ENCODE assay signal across 11 cellular contexts in genomic region chr2:238059505-238059904, GRCh38. TPM values are rescaled to one million over a fixed set of nuclear protein-coding genes. Genes with fewer than 3 reads are reported as not detected.
DNase-seq lines count a peak whose midpoint lies in the region; ATAC-seq and TF ChIP-seq lines count a peak whose summit lies in the region.
"Had no signal": no experiment of that assay in that cellular context is flagged by ENCODE, and none has a peak within 500 bp of the region (broad histone marks: within the 10 kb centered on the region; RNA-seq: fewer than 3 reads in every experiment).

No MANE protein-coding gene starts in this region.

- peak overlapping the region; percentile 91 for H3K4me2 ChIP-seq in skeletal muscle satellite cell (ENCODE audit: low read length)

- peaks cover 31% of the 10 kb centered on the region for H3K36me3 Mint-ChIP-seq in activated CD4-positive, alpha-beta T cell treated with anti-CD3 and anti-CD28 coated beads, Interleukin-2, amount 10 ng/mL, durations not matched to agents 24 days and 14 days (ENCODE audit: low read depth)
- no peaks in the 10 kb centered on the region for H3K36me3 Mint-ChIP-seq in T-cell

- H3K4me1 ChIP-seq in esophagus muscularis mucosa (peaks cover 10 to 27% (median 20%) of the 10 kb centered on the region in 4 donors), skeletal muscle satellite cell (ENCODE audit: control insufficient read depth, insufficient read depth, low read length) (peaks cover 11% of the 10 kb centered on the region)

- peak overlapping the region in 3 of 4 donors; percentile 80 to 93 (median 92) for H3K4me3 ChIP-seq in esophagus muscularis mucosa
- peak overlapping the region; percentile 81 for H3K4me3 ChIP-seq in skeletal muscle satellite cell (ENCODE audit: low read length)

- peak overlapping the region; percentile 61 for H3K27ac Mint-ChIP-seq in activated CD4-positive, alpha-beta T cell treated with anti-CD3 and anti-CD28 coated beads, Interleukin-2, amount 10 ng/mL, durations not matched to agents 24 days and 14 days
- no peak overlapping the region for H3K27ac Mint-ChIP-seq in T-cell

- no peaks in the 10 kb centered on the region for H3K9me3 ChIP-seq in esophagus muscularis mucosa
- H3K9me3 ChIP-seq in skeletal muscle satellite cell (replicated peaks; ENCODE audit: low read length): no peaks in the 10 kb centered on the region
- H3K9me3 ChIP-seq: gastrocnemius medialis had no signal

- H3K27me3 ChIP-seq in esophagus muscularis mucosa (no peaks in the 10 kb centered on the region), skeletal muscle satellite cell (ENCODE audit: control insufficient read depth, insufficient read depth, low read length) (no peaks in the 10 kb centered on the region)
- H3K27me3 ChIP-seq: gastrocnemius medialis had no signal

- H3K4me3 Mint-ChIP-seq in activated CD4-positive, alpha-beta T cell treated with anti-CD3 and anti-CD28 coated beads, Interleukin-2, amount 10 ng/mL, durations not matched to agents 24 days and 14 days: peak overlapping the region; percentile 91
- H3K4me3 Mint-ChIP-seq in T-cell: peak overlapping the region; percentile 80 to 87 (median 86)

- intact Hi-C loops in activated CD4-positive, alpha-beta T cell treated with anti-CD3 and anti-CD28 coated beads, Interleukin-2, amount 10 ng/mL, durations not matched to agents 24 days and 14 days (cut with micrococcal nuclease): no loop called here
- intact Hi-C loops in esophagus muscularis mucosa (cut with DNase I): no loop called here

- peaks cover 4% of the 10 kb centered on the region for H3K9me3 Mint-ChIP-seq in activated CD4-positive, alpha-beta T cell treated with anti-CD3 and anti-CD28 coated beads, Interleukin-2, amount 10 ng/mL, durations not matched to agents 24 days and 14 days
- peaks cover 0 to 4% (median 0%) of the 10 kb centered on the region in 3 donors for H3K9me3 Mint-ChIP-seq in T-cell

- TF ChIP-seq EP300 in esophagus muscularis mucosa (IDR thresholded peaks at IDR 0.05): no peak

- CTCF ChIA-PET in T-cell (lab: Charles Lee): no interaction called here

- H3K27ac ChIP-seq in esophagus muscularis mucosa (replicated peaks in 1 of 4): no peak overlapping the region

- WGBS in esophagus muscularis mucosa: 88% methylated on average over 3 of the region's 3 CpGs

- H3K27me3 Mint-ChIP-seq in activated CD4-positive, alpha-beta T cell treated with anti-CD3 and anti-CD28 coated beads, Interleukin-2, amount 10 ng/mL, durations not matched to agents 24 days and 14 days: peaks cover 8% of the 10 kb centered on the region
- H3K27me3 Mint-ChIP-seq in T-cell: peaks cover 17 to 18% of the 10 kb centered on the region in 2 donors

- peaks cover 0 to 3% (median 0%) of the 10 kb centered on the region in 4 donors for H3K36me3 ChIP-seq in esophagus muscularis mucosa
- no peaks in the 10 kb centered on the region for H3K36me3 ChIP-seq in skeletal muscle satellite cell (ENCODE audit: insufficient read depth, low read length)

- POLR2A ChIA-PET in T-cell (lab: Charles Lee): no interaction called here

- no peak for TF ChIP-seq POLR2A in esophagus muscularis mucosa (IDR thresholded peaks at IDR 0.05; ENCODE audit: low read depth)

- H3K4me1 Mint-ChIP-seq in activated CD4-positive, alpha-beta T cell treated with anti-CD3 and anti-CD28 coated beads, Interleukin-2, amount 10 ng/mL, durations not matched to agents 24 days and 14 days: peaks cover 40% of the 10 kb centered on the region
- peaks cover 38 to 40% (median 40%) of the 10 kb centered on the region in 3 donors for H3K4me1 Mint-ChIP-seq in T-cell

- peak overlapping the region; percentile 94 for H3K9ac ChIP-seq in skeletal muscle satellite cell (ENCODE audit: low read depth, low read length)

- DNase-seq in activated CD4-positive, alpha-beta T cell treated with anti-CD3 and anti-CD28 coated beads, Interleukin-2, amount 10 ng/mL, durations not matched to agents 24 days and 14 days: no peak
- no peak for DNase-seq in activated CD4-positive, alpha-beta T cell treated with anti-CD3 and anti-CD28 coated beads for 4 hours
- DNase-seq in T-cell: no peak
- no peak for DNase-seq in esophagus muscularis mucosa (ENCODE audit: extremely low spot score)
- no peak for DNase-seq in NCI-H1105 (lab: John Stamatoyannopoulos, UW)
- DNase-seq in SHP77 (lab: John Stamatoyannopoulos, UW): no peak
- DNase-seq: ACHN, gastrocnemius medialis, NCI-H524 treated with DMSO at 0.1 percent for 48 hours had no signal

- ATAC-seq in T-cell (replicated peaks in 1 of 4) (no peak), HG02763 (IDR thresholded peaks at IDR 0.05; ENCODE audit: unreplicated experiment) (no peak)

- no peak for TF ChIP-seq CTCF in esophagus muscularis mucosa (IDR thresholded peaks at IDR 0.05)

RNA-seq across cellular contexts. Expression of gene SCLY, which starts 1.3 kb away (rescaled TPM):
- total RNA-seq in activated CD4-positive, alpha-beta T cell treated with anti-CD3 and anti-CD28 coated beads, Interleukin-2, amount 10 ng/mL, durations not matched to agents 24 days and 14 days: 109 TPM in 2 replicates
- total RNA-seq in T-cell (10 to 100 TPM; 19.2 to 30.0 (median 25.2) TPM), esophagus muscularis mucosa (10 to 100 TPM in 3 of 4 donors, 1 to 10 TPM in 1; 9.8 to 17.9 (median 13.9) TPM)
- 14.2 and 18.0 TPM in 2 replicates for total RNA-seq in skeletal muscle satellite cell (2012; rRNA removed)

RNA-seq across cellular contexts. Expression of gene ESPNL, which starts 40.6 kb away (rescaled TPM):
- 0.07 and 0.26 TPM in 2 replicates for total RNA-seq in activated CD4-positive, alpha-beta T cell treated with anti-CD3 and anti-CD28 coated beads, Interleukin-2, amount 10 ng/mL, durations not matched to agents 24 days and 14 days
- total RNA-seq in T-cell (under 1 TPM in 3 of 5 donors, not detected in 2; 0.10 to 0.44 (median 0.25) TPM), esophagus muscularis mucosa (1 to 10 TPM in 1 of 4 donors, under 1 TPM in 2, not detected in 1; 0.78 to 1.3 (median 0.83) TPM)
- 2.4 and 8.4 TPM in 2 replicates for total RNA-seq in skeletal muscle satellite cell (2012; rRNA removed)
